1 cellular context compared by ENCODE assay signal in the genomic region with DNA sequence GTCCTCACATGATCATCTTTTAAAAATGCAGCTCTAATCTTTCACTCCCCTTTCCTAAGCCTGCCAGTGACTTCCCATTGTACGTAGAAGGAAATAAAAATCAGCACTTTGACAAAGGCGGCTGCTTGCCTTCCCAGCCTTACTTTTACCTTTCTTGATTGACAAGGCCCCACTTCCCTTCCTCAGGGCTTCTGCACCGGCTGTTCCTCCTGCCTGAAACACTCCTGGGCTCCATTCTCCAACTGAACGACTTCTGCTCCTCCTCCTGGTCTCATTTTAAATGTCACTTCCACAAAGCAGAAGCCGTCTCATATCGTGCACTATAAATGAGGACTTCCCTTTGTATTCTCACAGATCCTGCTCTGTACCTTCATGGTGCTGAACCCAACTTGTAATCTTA.
TF ChIP-seq lines count a peak whose summit lies in the region.

No MANE protein-coding gene starts in this region.

TF ChIP-seq in neural cell, 6 proteins besides CTCF, POLR2A, EP300 and RAD21 (continued from another document):
- TF ChIP-seq, protein P1, sequence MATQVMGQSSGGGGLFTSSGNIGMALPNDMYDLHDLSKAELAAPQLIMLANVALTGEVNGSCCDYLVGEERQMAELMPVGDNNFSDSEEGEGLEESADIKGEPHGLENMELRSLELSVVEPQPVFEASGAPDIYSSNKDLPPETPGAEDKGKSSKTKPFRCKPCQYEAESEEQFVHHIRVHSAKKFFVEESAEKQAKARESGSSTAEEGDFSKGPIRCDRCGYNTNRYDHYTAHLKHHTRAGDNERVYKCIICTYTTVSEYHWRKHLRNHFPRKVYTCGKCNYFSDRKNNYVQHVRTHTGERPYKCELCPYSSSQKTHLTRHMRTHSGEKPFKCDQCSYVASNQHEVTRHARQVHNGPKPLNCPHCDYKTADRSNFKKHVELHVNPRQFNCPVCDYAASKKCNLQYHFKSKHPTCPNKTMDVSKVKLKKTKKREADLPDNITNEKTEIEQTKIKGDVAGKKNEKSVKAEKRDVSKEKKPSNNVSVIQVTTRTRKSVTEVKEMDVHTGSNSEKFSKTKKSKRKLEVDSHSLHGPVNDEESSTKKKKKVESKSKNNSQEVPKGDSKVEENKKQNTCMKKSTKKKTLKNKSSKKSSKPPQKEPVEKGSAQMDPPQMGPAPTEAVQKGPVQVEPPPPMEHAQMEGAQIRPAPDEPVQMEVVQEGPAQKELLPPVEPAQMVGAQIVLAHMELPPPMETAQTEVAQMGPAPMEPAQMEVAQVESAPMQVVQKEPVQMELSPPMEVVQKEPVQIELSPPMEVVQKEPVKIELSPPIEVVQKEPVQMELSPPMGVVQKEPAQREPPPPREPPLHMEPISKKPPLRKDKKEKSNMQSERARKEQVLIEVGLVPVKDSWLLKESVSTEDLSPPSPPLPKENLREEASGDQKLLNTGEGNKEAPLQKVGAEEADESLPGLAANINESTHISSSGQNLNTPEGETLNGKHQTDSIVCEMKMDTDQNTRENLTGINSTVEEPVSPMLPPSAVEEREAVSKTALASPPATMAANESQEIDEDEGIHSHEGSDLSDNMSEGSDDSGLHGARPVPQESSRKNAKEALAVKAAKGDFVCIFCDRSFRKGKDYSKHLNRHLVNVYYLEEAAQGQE (IDR thresholded peaks at IDR 0.05; ENCODE audit: borderline replicate concordance) = no peak
